ENCODE assay signal across 1 cellular context in genomic region chr12:53300187-53300586, GRCh38.
TF ChIP-seq lines count a peak whose summit lies in the region.

No MANE protein-coding gene starts in this region.

TF ChIP-seq in H1, 55 proteins besides CTCF, POLR2A, EP300 and RAD21:
- peak; percentile 37; the same call in 1 of the 2 replicates for TF ChIP-seq BACH1 (IDR thresholded peaks at IDR 0.05; ENCODE audit: low read length)
- no peak for TF ChIP-seq POU5F1 (IDR thresholded peaks at IDR 0.05; ENCODE audit: low read depth, low read length)
